Comparison of ENCODE assay signal across 8 cellular contexts in the genomic region with DNA sequence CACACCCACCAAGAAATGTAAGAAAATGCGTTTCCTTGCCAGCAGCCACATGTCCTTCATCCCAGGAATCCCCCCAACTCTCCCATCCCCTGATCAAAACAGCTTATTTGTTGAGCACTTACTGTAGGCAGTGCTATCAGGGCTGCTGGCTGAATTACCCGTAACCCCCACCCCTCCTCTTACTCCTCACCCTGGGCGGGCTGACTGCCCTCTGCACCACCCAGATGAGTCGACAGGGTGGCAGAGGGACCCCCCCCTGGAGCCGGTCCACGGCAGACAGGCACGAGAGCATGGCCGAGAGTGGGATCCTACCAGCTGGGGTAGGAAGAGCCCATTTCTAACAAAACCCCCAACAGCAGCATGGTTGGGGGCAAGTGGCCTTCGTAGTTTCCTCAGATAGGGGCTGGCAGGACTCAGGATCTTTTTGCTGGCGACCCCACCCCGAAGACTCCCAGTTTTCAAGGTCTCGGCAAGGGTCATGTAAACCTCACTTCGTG. TPM values are rescaled to one million over a fixed set of nuclear protein-coding genes. Genes with fewer than 3 reads are reported as not detected.
DNase-seq lines count a peak whose midpoint lies in the region; ATAC-seq and TF ChIP-seq lines count a peak whose summit lies in the region.

No MANE protein-coding gene starts in this region.

- no peaks in the 10 kb centered on the region for H3K9me3 ChIP-seq in muscle layer of duodenum (ENCODE audit: control insufficient read depth in 1 of 2, low read length in 2 of 2)

- peak overlapping the region; percentile 78 for H3K4me3 Mint-ChIP-seq in dendritic cell treated with granulocyte-macrophage colony-stimulating factor and Interleukin-4, amounts not matched to agents 40 ng/mL and 50 ng/mL, for 4 days

- no peaks in the 10 kb centered on the region for H3K27me3 ChIP-seq in muscle layer of duodenum (ENCODE audit: low read depth, low read length)

- H3K4me3 ChIP-seq in muscle layer of duodenum (ENCODE audit: low read depth in 1 of 2, low read length in 2 of 2): peak overlapping the region; percentile 53 to 71

- H3K4me1 ChIP-seq in muscle layer of duodenum (ENCODE audit: control insufficient read depth in 1 of 2, insufficient read depth in 2 of 2, low read length in 2 of 2): peaks cover 37 to 56% of the 10 kb centered on the region in 2 donors

- H3K27me3 Mint-ChIP-seq in dendritic cell treated with granulocyte-macrophage colony-stimulating factor and Interleukin-4, amounts not matched to agents 40 ng/mL and 50 ng/mL, for 4 days: no peaks in the 10 kb centered on the region

- no peaks in the 10 kb centered on the region for H3K9me3 Mint-ChIP-seq in dendritic cell treated with granulocyte-macrophage colony-stimulating factor and Interleukin-4, amounts not matched to agents 40 ng/mL and 50 ng/mL, for 4 days

- peaks cover 84% of the 10 kb centered on the region for H3K4me1 Mint-ChIP-seq in dendritic cell treated with granulocyte-macrophage colony-stimulating factor and Interleukin-4, amounts not matched to agents 40 ng/mL and 50 ng/mL, for 4 days (ENCODE audit: low read depth)

- H3K36me3 ChIP-seq in muscle layer of duodenum (ENCODE audit: control insufficient read depth in 1 of 2, insufficient read depth in 2 of 2, low read length in 2 of 2): no peaks in the 10 kb centered on the region

- peak overlapping the region; percentile 86 for H3K27ac ChIP-seq in muscle layer of duodenum (ENCODE audit: low read length)

- peak; percentile 0 for ATAC-seq in GM19351 (IDR thresholded peaks at IDR 0.05; ENCODE audit: unreplicated experiment)
- no peak for ATAC-seq in HG03442 (IDR thresholded peaks at IDR 0.05; ENCODE audit: unreplicated experiment)
- ATAC-seq in HG02588 (IDR thresholded peaks at IDR 0.05; ENCODE audit: unreplicated experiment): no peak

- DNase-seq in EL (no peak), OCI-M2 (lab: John Stamatoyannopoulos, UW; ENCODE audit: unreplicated experiment) (no peak)

- H3K27ac Mint-ChIP-seq in dendritic cell treated with granulocyte-macrophage colony-stimulating factor and Interleukin-4, amounts not matched to agents 40 ng/mL and 50 ng/mL, for 4 days: peak overlapping the region; percentile 89

- peaks cover 59% of the 10 kb centered on the region for H3K36me3 Mint-ChIP-seq in dendritic cell treated with granulocyte-macrophage colony-stimulating factor and Interleukin-4, amounts not matched to agents 40 ng/mL and 50 ng/mL, for 4 days (ENCODE audit: low read depth)

- intact Hi-C loops in dendritic cell treated with granulocyte-macrophage colony-stimulating factor and Interleukin-4, amounts not matched to agents 40 ng/mL and 50 ng/mL, for 4 days (cut with micrococcal nuclease): loop anchor here (1.0 to 5.0 kb wide), 4 partner anchors 18 to 97 kb away; a partner anchor contains a TSS

TF ChIP-seq in PFSK-1, 5 proteins besides CTCF, POLR2A, EP300 and RAD21:
- TF ChIP-seq FOXP2 (optimal IDR thresholded peaks at IDR 0.05; ENCODE audit: borderline replicate concordance, extremely low read depth, extremely low read length, insufficient read depth) (no peak), SIN3A (IDR thresholded peaks at IDR 0.05; ENCODE audit: borderline replicate concordance, insufficient read depth, low read length) (0 out of 2 replicates have a peak, but pooled peaks have one; percentile 1), POLR2AphosphoS5 (IDR thresholded peaks at IDR 0.05; ENCODE audit: low read depth, low read length) (peak; percentile 39; the same call in 1 of the 2 replicates)

RNA-seq across cellular contexts. Expression of a gene that starts 1.1 kb away (rescaled TPM):
- polyA plus RNA-seq in PFSK-1 (2012; ENCODE audit: insufficient read length, low read depth): 43.1 TPM

RNA-seq across cellular contexts. Expression of a gene that starts 9.2 kb away (rescaled TPM):
- polyA plus RNA-seq in PFSK-1 (2012; ENCODE audit: insufficient read length, low read depth): 10.3 TPM
